In the genomic region with DNA sequence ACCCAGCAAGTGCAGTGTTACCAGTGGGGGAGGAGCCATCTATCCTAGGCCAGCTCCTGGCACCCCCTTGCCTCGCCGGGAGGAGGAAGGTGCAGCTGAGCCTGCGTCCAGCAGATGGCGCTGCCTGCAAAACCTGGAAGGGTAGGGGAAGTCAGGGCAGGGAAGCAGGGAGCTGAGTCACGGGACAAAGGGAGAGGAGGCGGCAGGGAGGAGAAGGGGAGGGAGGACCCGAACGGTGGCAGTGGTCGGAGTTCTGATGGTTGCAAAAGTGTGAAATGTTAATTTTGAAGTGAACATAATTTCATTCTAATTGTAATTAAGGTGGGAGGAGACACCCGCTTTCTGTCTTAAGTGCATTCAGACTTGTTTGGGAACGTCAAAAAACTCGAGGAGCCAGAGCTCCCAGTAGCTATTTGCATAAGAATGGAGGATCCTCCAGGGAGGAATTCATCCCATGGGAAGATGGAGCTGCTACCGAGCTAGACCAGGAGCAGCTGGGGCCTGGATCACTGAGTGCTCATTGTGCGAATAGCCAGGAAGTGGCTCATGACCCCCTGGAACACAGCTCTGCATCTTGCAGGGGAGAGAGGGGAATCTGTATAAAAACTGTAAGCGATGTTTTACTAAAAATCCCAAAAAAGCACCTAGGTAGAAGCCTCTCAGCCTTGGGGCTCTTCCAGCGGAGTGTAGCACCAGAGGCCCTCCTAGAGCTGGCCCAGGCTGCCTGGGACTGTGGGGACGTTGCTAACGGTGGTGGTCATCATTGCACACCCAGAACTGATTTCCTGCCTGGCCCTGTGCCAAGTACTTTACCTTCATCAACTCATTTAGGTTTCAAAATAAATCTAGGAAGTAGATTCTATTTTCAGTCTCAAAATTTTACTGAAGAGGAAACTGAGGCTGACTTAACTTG, we compare ENCODE assay signal across 8 cellular contexts. TPM values are rescaled to one million over a fixed set of nuclear protein-coding genes. Genes with fewer than 3 reads are reported as not detected.
DNase-seq lines count a peak whose midpoint lies in the region; ATAC-seq and TF ChIP-seq lines count a peak whose summit lies in the region.

No MANE protein-coding gene starts in this region.

- H2AFZ ChIP-seq in osteoblast (ENCODE audit: low read length) = peak overlapping the region; percentile 80

- H3K36me3 ChIP-seq in HEK293 (ENCODE audit: control insufficient read depth in 2 of 2, insufficient read depth in 1 of 2, low read length in 2 of 2) (no peaks in the 10 kb centered on the region), osteoblast (ENCODE audit: insufficient read depth, low read length) (no peaks in the 10 kb centered on the region)

- no peaks in the 10 kb centered on the region for H3K9me3 Mint-ChIP-seq in activated naive CD4-positive, alpha-beta T cell treated with anti-CD3 and anti-CD28 coated beads, Interleukin-2, amount 50 U/mL, for 72 hours

- H3K79me2 ChIP-seq in osteoblast (ENCODE audit: insufficient read depth, low read length) = no peaks in the 10 kb centered on the region

- POLR2A ChIA-PET in HEK293 (lab: Yijun Ruan, JAX) = interaction anchor here (0.6 to 1.1 kb wide), 2 partner anchors 10 to 487 kb away, joined by 3 read pairs; no protein-coding TSS in a partner anchor

- DNase-seq in GDM1 (lab: John Stamatoyannopoulos, UW) = peak; percentile 75
- peak; percentile 91 for DNase-seq in NAMALWA (ENCODE audit: low spot score)
- DNase-seq in SKM-1 (lab: John Stamatoyannopoulos, UW; ENCODE audit: unreplicated experiment) = peak; percentile 41
- peak; percentile 84 to 87 for DNase-seq in activated naive CD4-positive, alpha-beta T cell treated with anti-CD3 and anti-CD28 coated beads, Interleukin-2, amount 50 U/mL, for 72 hours (ENCODE audit: low spot score in 2 of 2)
- DNase-seq in glomerular visceral epithelial cell (ENCODE audit: extremely low spot score) = peak; percentile 93
- DNase-seq in osteoblast (ENCODE audit: insufficient read length, low spot score, missing footprints) = peak; percentile 88

- H3K27ac Mint-ChIP-seq in activated naive CD4-positive, alpha-beta T cell treated with anti-CD3 and anti-CD28 coated beads, Interleukin-2, amount 50 U/mL, for 72 hours = peak overlapping the region in 1 of 2 donors; percentile 18

- ATAC-seq in activated naive CD4-positive, alpha-beta T cell treated with anti-CD3 and anti-CD28 coated beads, Interleukin-2, amount 50 U/mL, for 72 hours = peak; percentile 99

- TF ChIP-seq CTCF in HEK293 (tag by site-specific recombination; IDR thresholded peaks at IDR 0.05) (peak; percentile 99), osteoblast (IDR thresholded peaks at IDR 0.05; ENCODE audit: extremely low read depth, low read depth, low read length) (peak; percentile 100)

- H3K27me3 ChIP-seq in osteoblast (ENCODE audit: insufficient read depth, low read length) = no peaks in the 10 kb centered on the region

- CTCF ChIA-PET in HEK293 (lab: Yijun Ruan, JAX) = interaction anchor here (0.5 to 3.5 kb wide), 67 partner anchors 10 to 919 kb away, joined by 3 to 32 read pairs (median 4); no protein-coding TSS in a partner anchor

- H3K4me2 ChIP-seq in osteoblast (ENCODE audit: insufficient read depth, low read length) = peak overlapping the region; percentile 79

- no peaks in the 10 kb centered on the region for H3K9me3 ChIP-seq in HEK293 (ENCODE audit: control insufficient read depth, insufficient read depth, low read depth, low read length)
- H3K9me3 ChIP-seq in osteoblast (ENCODE audit: low read depth, low read length) = no peaks in the 10 kb centered on the region

- H3K27ac ChIP-seq in HEK293 (ENCODE audit: extremely low read depth, low read depth, low read length) = no peak overlapping the region
- peak overlapping the region; percentile 7 for H3K27ac ChIP-seq in osteoblast (ENCODE audit: low read depth, low read length)
- peak overlapping the region; percentile 36 for H3K27ac ChIP-seq in temporal lobe (ENCODE audit: low read depth, low read length)

- H3K4me3 ChIP-seq in HEK293 (ENCODE audit: low read depth, low read length) (peak overlapping the region; percentile 32), osteoblast (ENCODE audit: insufficient read depth, low read length) (peak overlapping the region; percentile 62)

- H4K20me1 ChIP-seq in osteoblast (ENCODE audit: insufficient read depth, low read length) = no peaks in the 10 kb centered on the region

- peaks cover 14% of the 10 kb centered on the region for H3K4me1 ChIP-seq in HEK293 (ENCODE audit: control insufficient read depth, insufficient read depth, low read length)
- peaks cover 5% of the 10 kb centered on the region for H3K4me1 ChIP-seq in osteoblast (ENCODE audit: insufficient read depth, low read length)

- no peaks in the 10 kb centered on the region for H3K36me3 Mint-ChIP-seq in activated naive CD4-positive, alpha-beta T cell treated with anti-CD3 and anti-CD28 coated beads, Interleukin-2, amount 50 U/mL, for 72 hours

TF ChIP-seq in HEK293, 187 proteins besides CTCF, POLR2A, EP300 and RAD21 (continues in another document):
- TF ChIP-seq ZNF76 (tag by site-specific recombination; IDR thresholded peaks at IDR 0.05; ENCODE audit: borderline replicate concordance, low read depth) = peak; percentile 52; the same call in 1 of the 2 replicates
- TF ChIP-seq ZNF324 (tag by site-specific recombination; IDR thresholded peaks at IDR 0.05) = peak; percentile 66; the same call in 1 of the 2 replicates
- TF ChIP-seq PATZ1 (tag by site-specific recombination; IDR thresholded peaks at IDR 0.05) = peak; percentile 89
- TF ChIP-seq ZNF341 (tag by site-specific recombination; IDR thresholded peaks at IDR 0.05; ENCODE audit: low read depth) = 0 out of 2 replicates have a peak, but pooled peaks have one; percentile 17
- TF ChIP-seq, protein P1, sequence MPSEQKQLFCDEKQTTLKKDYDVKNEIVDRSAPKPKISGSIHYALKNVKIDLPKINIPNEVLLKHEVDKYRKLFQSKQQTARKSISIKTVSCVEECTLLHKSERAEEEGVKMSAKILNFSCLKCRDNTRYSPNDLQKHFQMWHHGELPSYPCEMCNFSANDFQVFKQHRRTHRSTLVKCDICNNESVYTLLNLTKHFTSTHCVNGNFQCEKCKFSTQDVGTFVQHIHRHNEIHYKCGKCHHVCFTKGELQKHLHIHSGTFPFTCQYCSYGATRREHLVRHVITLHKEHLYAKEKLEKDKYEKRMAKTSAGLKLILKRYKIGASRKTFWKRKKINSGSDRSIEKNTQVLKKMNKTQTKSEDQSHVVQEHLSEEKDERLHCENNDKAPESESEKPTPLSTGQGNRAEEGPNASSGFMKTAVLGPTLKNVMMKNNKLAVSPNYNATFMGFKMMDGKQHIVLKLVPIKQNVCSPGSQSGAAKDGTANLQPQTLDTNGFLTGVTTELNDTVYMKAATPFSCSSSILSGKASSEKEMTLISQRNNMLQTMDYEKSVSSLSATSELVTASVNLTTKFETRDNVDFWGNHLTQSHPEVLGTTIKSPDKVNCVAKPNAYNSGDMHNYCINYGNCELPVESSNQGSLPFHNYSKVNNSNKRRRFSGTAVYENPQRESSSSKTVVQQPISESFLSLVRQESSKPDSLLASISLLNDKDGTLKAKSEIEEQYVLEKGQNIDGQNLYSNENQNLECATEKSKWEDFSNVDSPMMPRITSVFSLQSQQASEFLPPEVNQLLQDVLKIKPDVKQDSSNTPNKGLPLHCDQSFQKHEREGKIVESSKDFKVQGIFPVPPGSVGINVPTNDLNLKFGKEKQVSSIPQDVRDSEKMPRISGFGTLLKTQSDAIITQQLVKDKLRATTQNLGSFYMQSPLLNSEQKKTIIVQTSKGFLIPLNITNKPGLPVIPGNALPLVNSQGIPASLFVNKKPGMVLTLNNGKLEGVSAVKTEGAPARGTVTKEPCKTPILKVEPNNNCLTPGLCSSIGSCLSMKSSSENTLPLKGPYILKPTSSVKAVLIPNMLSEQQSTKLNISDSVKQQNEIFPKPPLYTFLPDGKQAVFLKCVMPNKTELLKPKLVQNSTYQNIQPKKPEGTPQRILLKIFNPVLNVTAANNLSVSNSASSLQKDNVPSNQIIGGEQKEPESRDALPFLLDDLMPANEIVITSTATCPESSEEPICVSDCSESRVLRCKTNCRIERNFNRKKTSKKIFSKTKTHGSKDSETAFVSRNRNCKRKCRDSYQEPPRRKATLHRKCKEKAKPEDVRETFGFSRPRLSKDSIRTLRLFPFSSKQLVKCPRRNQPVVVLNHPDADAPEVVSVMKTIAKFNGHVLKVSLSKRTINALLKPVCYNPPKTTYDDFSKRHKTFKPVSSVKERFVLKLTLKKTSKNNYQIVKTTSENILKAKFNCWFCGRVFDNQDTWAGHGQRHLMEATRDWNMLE (tag by site-specific recombination; conservative IDR thresholded peaks at IDR 0.05; ENCODE audit: low read depth) = peak; percentile 22; the same call in 1 of the 2 replicates
- TF ChIP-seq ZNF26 (tag by site-specific recombination; IDR thresholded peaks at IDR 0.05) = no peak
- no peak for TF ChIP-seq RBAK (tag by site-specific recombination; IDR thresholded peaks at IDR 0.05)

RNA-seq across cellular contexts. Expression of gene EMP1, which starts 59.5 kb away (rescaled TPM):
- 1 to 10 TPM; 1.4 to 9.2 TPM for total RNA-seq in activated naive CD4-positive, alpha-beta T cell treated with anti-CD3 and anti-CD28 coated beads, Interleukin-2, amount 50 U/mL, for 72 hours
- total RNA-seq in osteoblast = 106 and 114 TPM in 2 replicates
- 5.2 TPM for total RNA-seq in temporal lobe

Comparison
In these comparisons a context has a peak if more than half of its experiments do, and no peak if none do; other contexts are left out.
1. DNase-seq: peak in every context shown above with its lines; median percentile 93 in glomerular visceral epithelial cell; 91 in NAMALWA; 88 in osteoblast; 86 in activated naive CD4-positive, alpha-beta T cell treated with anti-CD3 and anti-CD28 coated beads, Interleukin-2, amount 50 U/mL, for 72 hours; 75 in GDM1; 41 in SKM-1.
2. RNA of gene EMP1, which starts 59.5 kb away (total RNA-seq): 106 to 114 TPM in osteoblast; 1.4 to 9.2 TPM in activated naive CD4-positive, alpha-beta T cell treated with anti-CD3 and anti-CD28 coated beads, Interleukin-2, amount 50 U/mL, for 72 hours and 5.2 TPM in temporal lobe (single experiment); every median in the first group is over 10 times any median in the second.